13 cellular contexts compared by ENCODE assay signal in the genomic region with DNA sequence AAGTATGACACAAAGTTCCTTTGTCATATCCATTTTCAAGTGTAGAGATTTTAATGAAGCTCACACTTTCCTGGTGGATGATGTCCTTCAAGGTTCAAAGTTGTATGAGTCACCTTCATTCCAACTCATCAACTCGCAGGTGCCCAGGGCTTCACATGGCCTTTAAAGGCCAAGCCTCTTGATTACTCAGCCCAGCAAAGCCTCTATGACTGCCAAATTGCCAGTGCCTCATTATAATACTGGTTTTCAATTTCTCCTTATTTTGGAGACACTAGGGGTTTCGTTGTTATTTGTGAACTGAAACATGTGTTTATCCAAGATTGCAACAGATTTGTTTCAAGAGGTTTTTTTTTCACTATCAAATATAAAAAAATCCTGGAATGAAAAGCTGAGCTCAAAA. TPM values are rescaled to one million over a fixed set of nuclear protein-coding genes. Genes with fewer than 3 reads are reported as not detected.
DNase-seq lines count a peak whose midpoint lies in the region; ATAC-seq, FAIRE-seq and TF ChIP-seq lines count a peak whose summit lies in the region.
"Had no signal": no experiment of that assay in that cellular context is flagged by ENCODE, and none has a peak within 500 bp of the region (broad histone marks: within the 10 kb centered on the region; RNA-seq: fewer than 3 reads in every experiment).

No MANE protein-coding gene starts in this region.

- ATAC-seq in A549, result no peak
- ATAC-seq in foreskin keratinocyte, result peak; percentile 91
- ATAC-seq in naive thymus-derived CD4-positive, alpha-beta T cell, result no peak
- no peak for ATAC-seq in GM18498 (IDR thresholded peaks at IDR 0.05; ENCODE audit: unreplicated experiment)
- no peak for ATAC-seq in HG03159 (IDR thresholded peaks at IDR 0.05; ENCODE audit: unreplicated experiment)

- no peak overlapping the region for H3K4me3 Mint-ChIP-seq in naive thymus-derived CD4-positive, alpha-beta T cell
- H3K4me3 Mint-ChIP-seq: dendritic cell treated with granulocyte-macrophage colony-stimulating factor and Interleukin-4, amounts not matched to agents 40 ng/mL and 50 ng/mL, for 4 days had no signal

- H3K4me1 ChIP-seq in A549 (peaks cover 11% of the 10 kb centered on the region), foreskin keratinocyte (peaks cover 4% of the 10 kb centered on the region)
- H3K4me1 ChIP-seq in naive thymus-derived CD4-positive, alpha-beta T cell (ENCODE audit: control insufficient read depth in 2 of 2, insufficient read depth in 2 of 2, low read length in 2 of 2), result no peaks in the 10 kb centered on the region
- H3K4me1 ChIP-seq: BLaER1 treated with 17β-estradiol and CSF1 and Interleukin-3, amounts not matched to agents 10 nM and 100 nM had no signal

- POLR2A ChIA-PET in A549 (lab: Yijun Ruan, JAX), result interaction anchor here (0.6 kb wide), 1 partner anchor 57 kb away, joined by 5 read pairs; no protein-coding TSS in a partner anchor
- POLR2A ChIA-PET in naive thymus-derived CD4-positive, alpha-beta T cell (lab: Charles Lee), result no interaction called here

- H3K4me3 ChIP-seq in A549, result no peak overlapping the region
- no peak overlapping the region for H3K4me3 ChIP-seq in naive thymus-derived CD4-positive, alpha-beta T cell (ENCODE audit: low read length)
- H3K4me3 ChIP-seq: BLaER1 treated with 17β-estradiol and CSF1 and Interleukin-3, amounts not matched to agents 10 nM and 100 nM had no signal

- TF ChIP-seq POLR2A in A549 (IDR thresholded peaks at IDR 0.05; ENCODE audit: low read length), result no peak

- in situ Hi-C loops in SK-MEL-5 (cut with HindIII; ENCODE audit: low pct_unique_long_range_greater_than_20kb, low sequenced_read_pairs), result no loop called here

- H3K4me2 ChIP-seq in A549, result peak overlapping the region; percentile 27; the same call in 1 of the 3 replicates
- H3K4me2 ChIP-seq: BLaER1 treated with 17β-estradiol and CSF1 and Interleukin-3, amounts not matched to agents 10 nM and 100 nM had no signal

- CTCF ChIA-PET in A549 (lab: Yijun Ruan, JAX), result no interaction called here
- CTCF ChIA-PET in naive thymus-derived CD4-positive, alpha-beta T cell (lab: Charles Lee), result no interaction called here

- DNase-seq in A549 (ENCODE audit: low read depth in 1 of 2, low spot score in 1 of 2) (peak; percentile 6 to 40), H4 (ENCODE audit: low spot score) (peak; percentile 11), SK-MEL-5 (ENCODE audit: low read depth, low spot score) (peak; percentile 22), foreskin keratinocyte (peak; percentile 54 to 76), SIG-M5 treated with dmso at 0.1 percent for 504 hours (lab: John Stamatoyannopoulos, UW; ENCODE audit: unreplicated experiment) (no peak)
- DNase-seq in naive thymus-derived CD4-positive, alpha-beta T cell, result no peak
- DNase-seq: activated effector memory CD4-positive, alpha-beta T cell treated with Interleukin-2 at 50 U/mL for 16 hours; hippocampal formation; NCI-H187 had no signal

- H3K36me3 ChIP-seq in naive thymus-derived CD4-positive, alpha-beta T cell (ENCODE audit: control insufficient read depth in 2 of 3, insufficient read depth in 3 of 3, low read length in 3 of 3), result no peaks in the 10 kb centered on the region
- H3K36me3 ChIP-seq: BLaER1 treated with 17β-estradiol and CSF1 and Interleukin-3, amounts not matched to agents 10 nM and 100 nM had no signal

- H3K27me3 ChIP-seq in foreskin keratinocyte, result no peaks in the 10 kb centered on the region
- H3K27me3 ChIP-seq in naive thymus-derived CD4-positive, alpha-beta T cell (ENCODE audit: control insufficient read depth in 2 of 2, insufficient read depth in 2 of 2, low read length in 2 of 2), result no peaks in the 10 kb centered on the region
- H3K27me3 ChIP-seq: BLaER1 treated with 17β-estradiol and CSF1 and Interleukin-3, amounts not matched to agents 10 nM and 100 nM had no signal

- H3K27ac Mint-ChIP-seq in naive thymus-derived CD4-positive, alpha-beta T cell, result no peak overlapping the region
- H3K27ac Mint-ChIP-seq: dendritic cell treated with granulocyte-macrophage colony-stimulating factor and Interleukin-4, amounts not matched to agents 40 ng/mL and 50 ng/mL, for 4 days had no signal

- FAIRE-seq in A549 (lab: Jason Lieb, UNC), result no peak

- H3K27ac ChIP-seq in A549 (no peak overlapping the region), foreskin keratinocyte (no peak overlapping the region)
- no peak overlapping the region for H3K27ac ChIP-seq in naive thymus-derived CD4-positive, alpha-beta T cell (ENCODE audit: low read depth, low read length)
- H3K27ac ChIP-seq: BLaER1 treated with 17β-estradiol and CSF1 and Interleukin-3, amounts not matched to agents 10 nM and 100 nM had no signal

- H3K4me1 Mint-ChIP-seq in naive thymus-derived CD4-positive, alpha-beta T cell, result no peaks in the 10 kb centered on the region

- intact Hi-C loops in naive thymus-derived CD4-positive, alpha-beta T cell (cut with micrococcal nuclease), result no loop called here

- no peak for TF ChIP-seq RAD21 in A549 (conservative IDR thresholded peaks at IDR 0.05 in 1 of 2, IDR thresholded peaks at IDR 0.05 in 1 of 2)

- peaks cover 10 to 43% (median 12%) of the 10 kb centered on the region in 5 donors for H3K27me3 Mint-ChIP-seq in naive thymus-derived CD4-positive, alpha-beta T cell
- H3K27me3 Mint-ChIP-seq: dendritic cell treated with granulocyte-macrophage colony-stimulating factor and Interleukin-4, amounts not matched to agents 40 ng/mL and 50 ng/mL, for 4 days had no signal

- WGBS in A549 (ENCODE audit: missing lambda C conversion rate), result 4% methylated on average over 1 of the region's 2 CpGs

- TF ChIP-seq CTCF in A549 (IDR thresholded peaks at IDR 0.05) (no peak), foreskin keratinocyte (conservative IDR thresholded peaks at IDR 0.05) (no peak)

- H3K9me3 Mint-ChIP-seq in naive thymus-derived CD4-positive, alpha-beta T cell, result peaks cover 0 to 14% (median 1%) of the 10 kb centered on the region in 11 donors

- no peaks in the 10 kb centered on the region for H3K36me3 Mint-ChIP-seq in naive thymus-derived CD4-positive, alpha-beta T cell

- H3K9me3 ChIP-seq in A549, result no peaks in the 10 kb centered on the region
- H3K9me3 ChIP-seq in naive thymus-derived CD4-positive, alpha-beta T cell (ENCODE audit: control insufficient read depth in 2 of 3, low read length in 3 of 3), result no peaks in the 10 kb centered on the region

- TF ChIP-seq EP300 in A549 (IDR thresholded peaks at IDR 0.05), result no peak

TF ChIP-seq in A549, 52 proteins besides CTCF, POLR2A, EP300 and RAD21:
- TF ChIP-seq ZNF302 (CRISPR knock-in tag; IDR thresholded peaks at IDR 0.05), result no peak
- no peak for TF ChIP-seq KDM5A (IDR thresholded peaks at IDR 0.05)
- no peak for TF ChIP-seq FOSL2 (IDR thresholded peaks at IDR 0.05)
- TF ChIP-seq FOSL2 (CRISPR knock-in tag; IDR thresholded peaks at IDR 0.05), result peak; percentile 41
TF ChIP-seq in A549: peak in this region for 1.

RNA-seq across cellular contexts. Expression of a gene that starts 45.9 kb away (rescaled TPM):
- polyA plus RNA-seq in A549 (2011; rRNA removed) (33.7 and 42.4 TPM in 2 replicates), A549 (2017; fragmentation: RNase III; extraction: RNeasy Plus Mini Kit Qiagen cat#74134 plus additional on column Dnase treatment) (19.5 to 25.8 TPM (median 21.4 TPM) in 3 replicates), foreskin keratinocyte (20.5 and 20.9 TPM in 2 replicates)
- polyA plus RNA-seq in A549 (2012; cell fraction: cytosol; rRNA removed), result 7.4 and 9.1 TPM in 2 replicates
- 5.6 and 7.0 TPM in 2 replicates for polyA plus RNA-seq in A549 (2012; cell fraction: nucleus; rRNA removed)
- polyA minus RNA-seq in A549 (2011; rRNA and poly(A)+ RNA removed), result 36.3 and 46.9 TPM in 2 replicates
- total RNA-seq in H4 (2014; rRNA removed; shearing (Covaris generic)), result 34.5 and 36.8 TPM in 2 replicates
- total RNA-seq in SK-MEL-5 (2014; rRNA removed; shearing (Covaris generic)), result 9.7 and 10.8 TPM in 2 replicates
- 9.1 TPM in 2 replicates for polyA plus RNA-seq in SK-MEL-5 (2015; cell fraction: cytosol; rRNA removed)
- polyA plus RNA-seq in SK-MEL-5 (2015; cell fraction: nucleus; rRNA removed), result 3.6 and 4.6 TPM in 2 replicates
- 53.3 and 60.3 TPM in 2 replicates for total RNA-seq in foreskin keratinocyte
- 10 to 100 TPM; 14.7 to 30.9 (median 23.8) TPM for total RNA-seq in naive thymus-derived CD4-positive, alpha-beta T cell
- polyA plus RNA-seq in naive thymus-derived CD4-positive, alpha-beta T cell, result 1 to 10 TPM; 2.9 to 5.6 TPM

Comparison
In these comparisons a context has a peak if more than half of its experiments do, and no peak if none do; other contexts are left out.
1. DNase-seq: peak in A549 (2 of 2), H4 (single experiment), SK-MEL-5 (single experiment) and foreskin keratinocyte (2 of 2); none in naive thymus-derived CD4-positive, alpha-beta T cell (0 of 9) and SIG-M5 treated with dmso at 0.1 percent for 504 hours (single experiment).